16 cellular contexts compared by ENCODE assay signal in the genomic region with DNA sequence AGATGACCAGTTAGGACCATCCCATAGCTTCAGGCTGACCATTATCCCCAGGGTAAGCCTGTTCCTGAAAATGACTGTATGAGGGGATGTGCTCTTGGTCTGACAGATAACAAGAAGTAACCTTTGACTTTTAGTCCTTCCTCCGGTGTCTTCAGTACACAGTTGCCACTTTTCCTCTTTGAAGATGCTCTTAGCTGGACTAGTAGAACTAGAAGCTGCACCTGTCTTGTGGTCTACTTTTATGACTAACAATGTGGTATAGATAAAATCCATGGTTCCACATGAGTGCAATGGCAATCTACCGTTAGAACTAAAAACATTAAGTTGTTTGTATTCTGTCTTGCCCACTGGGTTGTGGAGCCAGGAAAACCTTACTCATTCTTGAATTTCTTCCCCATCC. TPM values are rescaled to one million over a fixed set of nuclear protein-coding genes. Genes with fewer than 3 reads are reported as not detected.
DNase-seq lines count a peak whose midpoint lies in the region; ATAC-seq and TF ChIP-seq lines count a peak whose summit lies in the region.
"Had no signal": no experiment of that assay in that cellular context is flagged by ENCODE, and none has a peak within 500 bp of the region (broad histone marks: within the 10 kb centered on the region; RNA-seq: fewer than 3 reads in every experiment).

No MANE protein-coding gene starts in this region.

- POLR2A ChIA-PET in activated naive CD8-positive, alpha-beta T cell treated with anti-CD3 and anti-CD28 coated beads, Interleukin-2, amount 10 ng/mL, durations not matched to agents 7 days and 5 days (lab: Charles Lee): no interaction called here

- intact Hi-C loops in right cardiac atrium (cut with DNase I): no loop called here

- WGBS in right cardiac atrium: 75% methylated on average over 2 of the region's 2 CpGs

- H3K4me1 Mint-ChIP-seq in activated naive CD8-positive, alpha-beta T cell treated with anti-CD3 and anti-CD28 coated beads, Interleukin-2, amount 10 ng/mL, durations not matched to agents 7 days and 5 days: peaks cover 19% of the 10 kb centered on the region
- H3K4me1 Mint-ChIP-seq in activated naive CD8-positive, alpha-beta T cell treated with anti-CD3 and anti-CD28 coated beads for 36 hours: peaks cover 20% of the 10 kb centered on the region

- H3K9me3 Mint-ChIP-seq in activated naive CD8-positive, alpha-beta T cell treated with anti-CD3 and anti-CD28 coated beads, Interleukin-2, amount 10 ng/mL, durations not matched to agents 7 days and 5 days: no peaks in the 10 kb centered on the region
- no peaks in the 10 kb centered on the region for H3K9me3 Mint-ChIP-seq in activated naive CD8-positive, alpha-beta T cell treated with anti-CD3 and anti-CD28 coated beads for 36 hours
- H3K9me3 Mint-ChIP-seq: naive thymus-derived CD8-positive, alpha-beta T cell had no signal

- H3K4me3 Mint-ChIP-seq in activated naive CD8-positive, alpha-beta T cell treated with anti-CD3 and anti-CD28 coated beads, Interleukin-2, amount 10 ng/mL, durations not matched to agents 7 days and 5 days: no peak overlapping the region
- no peak overlapping the region for H3K4me3 Mint-ChIP-seq in activated naive CD8-positive, alpha-beta T cell treated with anti-CD3 and anti-CD28 coated beads for 36 hours
- H3K4me3 Mint-ChIP-seq: naive thymus-derived CD8-positive, alpha-beta T cell had no signal

- H3K4me3 ChIP-seq in SJCRH30: no peak overlapping the region
- no peak overlapping the region for H3K4me3 ChIP-seq in right cardiac atrium (ENCODE audit: low read length)
- H3K4me3 ChIP-seq: GM23248 had no signal

- H3K36me3 ChIP-seq in SJCRH30: no peaks in the 10 kb centered on the region

- H3K9me3 ChIP-seq in SJCRH30 (replicated peaks): no peaks in the 10 kb centered on the region
- no peaks in the 10 kb centered on the region for H3K9me3 ChIP-seq in right cardiac atrium (ENCODE audit: control insufficient read depth, low read length)

- no peaks in the 10 kb centered on the region for H3K36me3 Mint-ChIP-seq in activated naive CD8-positive, alpha-beta T cell treated with anti-CD3 and anti-CD28 coated beads, Interleukin-2, amount 10 ng/mL, durations not matched to agents 7 days and 5 days
- H3K36me3 Mint-ChIP-seq in activated naive CD8-positive, alpha-beta T cell treated with anti-CD3 and anti-CD28 coated beads for 36 hours: no peaks in the 10 kb centered on the region
- H3K36me3 Mint-ChIP-seq: naive thymus-derived CD8-positive, alpha-beta T cell had no signal

- H3K27ac ChIP-seq in SJCRH30: peak overlapping the region; percentile 17; the same call in 1 of the 2 replicates
- no peak overlapping the region for H3K27ac ChIP-seq in right cardiac atrium (ENCODE audit: low read length)
- H3K27ac ChIP-seq: GM23248 had no signal

- peak; percentile 24 for ATAC-seq in activated naive CD8-positive, alpha-beta T cell treated with anti-CD3 and anti-CD28 coated beads, Interleukin-2, amount 10 ng/mL, durations not matched to agents 7 days and 5 days (ENCODE audit: low read depth)
- ATAC-seq in HG03280 (IDR thresholded peaks at IDR 0.05; ENCODE audit: unreplicated experiment) (peak; percentile 43), GM21526 (IDR thresholded peaks at IDR 0.05; ENCODE audit: low FRiP score, unreplicated experiment) (no peak), right cardiac atrium (no peak)

- no peak for TF ChIP-seq CTCF in GM13977 (IDR thresholded peaks at IDR 0.05; ENCODE audit: extremely low read depth, insufficient read depth, missing control alignments)

- no peak overlapping the region for H3K27ac Mint-ChIP-seq in activated naive CD8-positive, alpha-beta T cell treated with anti-CD3 and anti-CD28 coated beads, Interleukin-2, amount 10 ng/mL, durations not matched to agents 7 days and 5 days
- H3K27ac Mint-ChIP-seq in activated naive CD8-positive, alpha-beta T cell treated with anti-CD3 and anti-CD28 coated beads for 36 hours: no peak overlapping the region

- H3K27me3 ChIP-seq in SJCRH30: no peaks in the 10 kb centered on the region
- no peaks in the 10 kb centered on the region for H3K27me3 ChIP-seq in right cardiac atrium (ENCODE audit: control insufficient read depth, insufficient read depth)

- in situ Hi-C loops in GM13977 (cut with MboI; ENCODE audit: low pct_unique_long_range_greater_than_20kb, low sequenced_read_pairs, unreplicated experiment): no loop called here

- no peak for DNase-seq in activated naive CD8-positive, alpha-beta T cell treated with anti-CD3 and anti-CD28 coated beads, Interleukin-2, amount 10 ng/mL, durations not matched to agents 7 days and 5 days
- no peak for DNase-seq in activated naive CD8-positive, alpha-beta T cell treated with anti-CD3 and anti-CD28 coated beads for 36 hours
- DNase-seq in SJCRH30: peak; percentile 22 to 68
- DNase-seq in activated gamma-delta T cell (lab: John Stamatoyannopoulos, UW): no peak
- no peak for DNase-seq in GM13977 (ENCODE audit: low spot score)
- DNase-seq in right cardiac atrium: no peak
- DNase-seq: amniotic stem cell; foreskin melanocyte; GM23248; KBM-7; naive thymus-derived CD8-positive, alpha-beta T cell; NCI-H2107; T1000; trophoblast cell had no signal

- peaks cover 9% of the 10 kb centered on the region for H3K27me3 Mint-ChIP-seq in activated naive CD8-positive, alpha-beta T cell treated with anti-CD3 and anti-CD28 coated beads, Interleukin-2, amount 10 ng/mL, durations not matched to agents 7 days and 5 days
- no peaks in the 10 kb centered on the region for H3K27me3 Mint-ChIP-seq in activated naive CD8-positive, alpha-beta T cell treated with anti-CD3 and anti-CD28 coated beads for 36 hours

- H3K4me1 ChIP-seq in SJCRH30: peaks cover 43% of the 10 kb centered on the region
- no peaks in the 10 kb centered on the region for H3K4me1 ChIP-seq in right cardiac atrium (ENCODE audit: control insufficient read depth, insufficient read depth, low read length)

RNA-seq across cellular contexts. Expression of a gene that starts 5.9 kb away (rescaled TPM):
- 1 to 10 TPM in 1 of 2 experiments, under 1 TPM in 1; 0.48 to 1.1 TPM for total RNA-seq in activated naive CD8-positive, alpha-beta T cell treated with anti-CD3 and anti-CD28 coated beads, Interleukin-2, amount 10 ng/mL, durations not matched to agents 7 days and 5 days
- 1 to 10 TPM; 1.1 to 1.9 TPM for total RNA-seq in activated naive CD8-positive, alpha-beta T cell treated with anti-CD3 and anti-CD28 coated beads for 36 hours
- 1.8 TPM in 2 replicates for total RNA-seq in SJCRH30 (2014; rRNA removed; shearing (Covaris generic))
- total RNA-seq in right cardiac atrium: 1 to 10 TPM; 1.0 to 1.8 (median 1.3) TPM
- 0.36 TPM for polyA plus RNA-seq in right cardiac atrium

Comparison
In these comparisons a context has a peak if more than half of its experiments do, and no peak if none do; other contexts are left out.
1. ATAC-seq: peak in activated naive CD8-positive, alpha-beta T cell treated with anti-CD3 and anti-CD28 coated beads, Interleukin-2, amount 10 ng/mL, durations not matched to agents 7 days and 5 days (single experiment) and HG03280 (single experiment); none in GM21526 (single experiment) and right cardiac atrium (0 of 2).
2. DNase-seq: peak in SJCRH30 (2 of 2); none in activated naive CD8-positive, alpha-beta T cell treated with anti-CD3 and anti-CD28 coated beads, Interleukin-2, amount 10 ng/mL, durations not matched to agents 7 days and 5 days (single experiment), activated naive CD8-positive, alpha-beta T cell treated with anti-CD3 and anti-CD28 coated beads for 36 hours (single experiment), activated gamma-delta T cell (single experiment), GM13977 (single experiment) and right cardiac atrium (0 of 3).